In genomic region chr5:155254399-155254798, GRCh38 we compare ENCODE assay signal across 26 cellular contexts.
"Had no signal": no experiment of that assay in that cellular context is flagged by ENCODE, and none has a peak within 500 bp of the region (broad histone marks: within the 10 kb centered on the region; RNA-seq: fewer than 3 reads in every experiment).

No MANE protein-coding gene starts in this region.

- H3K36me3 ChIP-seq: gastroesophageal sphincter, heart right ventricle, lower lobe of right lung, ovary, sigmoid colon, stomach, thyroid gland had no signal

- H3K27ac ChIP-seq: epithelial cell of prostate, gastroesophageal sphincter, heart right ventricle, lower lobe of right lung, ovary, psoas muscle, sigmoid colon, stomach, thyroid gland had no signal

- H3K36me3 Mint-ChIP-seq: naive thymus-derived CD8-positive, alpha-beta T cell; stimulated activated effector memory CD8-positive, alpha-beta T cell treated with anti-CD3 and anti-CD28 coated beads, Interleukin-12 subunit alpha, Interleukin-12 subunit beta, amount 100 ng/mL, for 72 hours had no signal

- H3K27me3 ChIP-seq: gastroesophageal sphincter, heart right ventricle, ovary, sigmoid colon, stomach, thyroid gland had no signal

- ATAC-seq: effector memory CD8-positive, alpha-beta T cell; esophagus mucosa; gastroesophageal sphincter; heart right ventricle; left ventricle myocardium superior; lower lobe of right lung; naive thymus-derived CD8-positive, alpha-beta T cell; psoas muscle; right cardiac atrium; stimulated activated effector memory CD8-positive, alpha-beta T cell treated with anti-CD3 and anti-CD28 coated beads, Interleukin-12 subunit alpha, Interleukin-12 subunit beta, amount 100 ng/mL, for 72 hours had no signal

- H3K4me1 ChIP-seq: gastroesophageal sphincter, heart right ventricle, lower lobe of right lung, psoas muscle, sigmoid colon, stomach, thyroid gland had no signal

- H3K9me3 Mint-ChIP-seq: effector memory CD8-positive, alpha-beta T cell; nephron progenitor cell; stimulated activated effector memory CD8-positive, alpha-beta T cell treated with anti-CD3 and anti-CD28 coated beads, Interleukin-12 subunit alpha, Interleukin-12 subunit beta, amount 100 ng/mL, for 72 hours had no signal

- H3K9me3 ChIP-seq: gastroesophageal sphincter, heart right ventricle, lower lobe of right lung, ovary, psoas muscle, sigmoid colon, stomach, thyroid gland had no signal

- H3K27ac Mint-ChIP-seq: effector memory CD8-positive, alpha-beta T cell; naive thymus-derived CD8-positive, alpha-beta T cell; nephron progenitor cell; stimulated activated effector memory CD8-positive, alpha-beta T cell treated with anti-CD3 and anti-CD28 coated beads, Interleukin-12 subunit alpha, Interleukin-12 subunit beta, amount 100 ng/mL, for 72 hours had no signal

- H3K4me1 Mint-ChIP-seq: naive thymus-derived CD8-positive, alpha-beta T cell; stimulated activated effector memory CD8-positive, alpha-beta T cell treated with anti-CD3 and anti-CD28 coated beads, Interleukin-12 subunit alpha, Interleukin-12 subunit beta, amount 100 ng/mL, for 72 hours had no signal

- DNase-seq: cortex of kidney; effector memory CD8-positive, alpha-beta T cell; foreskin fibroblast; glutamatergic neuron; heart right ventricle; hippocampal formation; left ventricle myocardium superior; lower lobe of right lung; naive thymus-derived CD8-positive, alpha-beta T cell; nephron progenitor cell; occipital lobe; ovary; posterior cingulate gyrus; psoas muscle; right cardiac atrium; sigmoid colon; stimulated activated CD4-positive, alpha-beta T cell treated with anti-CD3 and anti-CD28 coated beads, Interleukin-2, amount 100 ng/mL, for 24 hours; stimulated activated CD4-positive, alpha-beta T cell treated with anti-CD3 and anti-CD28 coated beads, Interleukin-4, amount 100 ng/mL, for 24 hours; stimulated activated naive CD4-positive, alpha-beta T cell treated with Interleukin-2 at 50 U/mL for 16 hours; stomach; thyroid gland; trophoblast cell had no signal

- H3K4me3 ChIP-seq: gastroesophageal sphincter, heart right ventricle, lower lobe of right lung, ovary, psoas muscle, sigmoid colon, stomach, thyroid gland had no signal

- H3K4me3 Mint-ChIP-seq: effector memory CD8-positive, alpha-beta T cell; naive thymus-derived CD8-positive, alpha-beta T cell; nephron progenitor cell; stimulated activated effector memory CD8-positive, alpha-beta T cell treated with anti-CD3 and anti-CD28 coated beads, Interleukin-12 subunit alpha, Interleukin-12 subunit beta, amount 100 ng/mL, for 72 hours had no signal
